Comparison of ENCODE assay signal across 22 cellular contexts in the genomic region with DNA sequence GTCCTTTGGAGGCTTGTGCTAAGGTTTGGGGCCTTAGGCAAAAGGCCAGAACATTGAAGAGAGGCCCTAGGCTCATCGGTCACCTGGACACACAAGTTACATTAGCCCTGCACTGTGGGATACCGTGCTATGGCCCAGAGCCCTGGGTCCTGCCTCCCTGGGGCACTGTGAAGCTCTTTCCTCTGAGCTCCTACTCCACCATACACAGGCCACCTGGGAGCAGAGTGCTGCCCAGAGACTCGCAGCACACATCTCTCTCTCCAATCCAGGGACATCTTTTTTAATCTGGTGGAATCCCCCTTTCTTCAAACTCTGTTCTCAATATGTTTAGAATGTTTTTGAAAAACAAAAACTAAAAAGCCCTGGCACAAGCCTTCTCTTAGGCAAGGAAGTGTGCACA.
DNase-seq lines count a peak whose midpoint lies in the region; ATAC-seq, FAIRE-seq and TF ChIP-seq lines count a peak whose summit lies in the region.
"Had no signal": no experiment of that assay in that cellular context is flagged by ENCODE, and none has a peak within 500 bp of the region (broad histone marks: within the 10 kb centered on the region; RNA-seq: fewer than 3 reads in every experiment).

No MANE protein-coding gene starts in this region.

- no peaks in the 10 kb centered on the region for H3K36me3 ChIP-seq in GM23338 (ENCODE audit: insufficient read depth)
- H3K36me3 ChIP-seq: BE2C, HAP-1, MG63 had no signal

- no peak overlapping the region for H2AFZ ChIP-seq in GM23338

- H3K36me3 Mint-ChIP-seq in GM23338 (ENCODE audit: low read depth) (peaks cover 9% of the 10 kb centered on the region), IgD-negative memory B cell (peaks cover 12% of the 10 kb centered on the region), memory B cell (peaks cover 44% of the 10 kb centered on the region)

- no peaks in the 10 kb centered on the region for H3K9me3 Mint-ChIP-seq in GM23338
- H3K9me3 Mint-ChIP-seq in IgD-negative memory B cell: peaks cover 0 to 1% (median 0%) of the 10 kb centered on the region in 3 donors
- H3K9me3 Mint-ChIP-seq in memory B cell: no peaks in the 10 kb centered on the region

- H4K20me1 ChIP-seq in GM23338 (replicated peaks; ENCODE audit: insufficient read depth): no peaks in the 10 kb centered on the region

- TF ChIP-seq POLR2A in H54 (IDR thresholded peaks at IDR 0.05; ENCODE audit: low read depth, low read length): no peak

- H3K4me2 ChIP-seq in GM23338: no peak overlapping the region
- H3K4me2 ChIP-seq: SK-N-SH had no signal

- H3K79me2 ChIP-seq in GM23338 (replicated peaks; ENCODE audit: insufficient read depth): 0 out of 2 replicates have a peak, but pooled peaks cover 6% of the 10 kb centered on the region

- peaks cover 4% of the 10 kb centered on the region; the same call in 1 of the 2 replicates for H3K4me1 ChIP-seq in GM23338 (ENCODE audit: insufficient read depth)
- H3K4me1 ChIP-seq: HAP-1 had no signal

- H3K27ac ChIP-seq in GM23338 (ENCODE audit: low read depth): no peak overlapping the region

- H3K4me3 Mint-ChIP-seq in GM23338 (no peak overlapping the region), IgD-negative memory B cell (peak overlapping the region in 1 of 4 donors; percentile 63), memory B cell (no peak overlapping the region)

- peak; percentile 62 for ATAC-seq in GM23338
- peak; percentile 53 for ATAC-seq in memory B cell (ENCODE audit: low read depth)
- ATAC-seq: PC-3 had no signal

- DNase-seq in GM12865 (ENCODE audit: low read depth) (peak; percentile 35), GM23338 (ENCODE audit: low spot score) (no peak), memory B cell (ENCODE audit: low spot score in 2 of 2) (no peak), H54 (ENCODE audit: insufficient read length, low spot score) (no peak), NCI-H524 treated with DMSO at 0.1 percent for 48 hours (lab: John Stamatoyannopoulos, UW) (no peak), LoVo (ENCODE audit: low spot score) (no peak)
- DNase-seq: BE2C, DMS53, GF-D8, MG63, NCI-H1417 treated with DMSO at 0.1 percent for 48 hours, NCI-H2029, NCI-H2227 treated with DMSO at 0.1 percent for 48 hours, NCI-H510A, PC-3, SIG-M5, SK-N-SH, T-helper 2 cell had no signal

- TF ChIP-seq CTCF in GM12865 (IDR thresholded peaks at IDR 0.05; ENCODE audit: insufficient read depth, low read depth, low read length, missing control alignments) (no peak), GM23338 (conservative IDR thresholded peaks at IDR 0.05; ENCODE audit: low read depth in 2 of 2) (no peak)

- peaks cover 12% of the 10 kb centered on the region for H3K9me2 ChIP-seq in GM23338 (ENCODE audit: insufficient read depth)
- H3K9me2 ChIP-seq: SK-N-SH had no signal

- FAIRE-seq in H54 (lab: Jason Lieb, UNC): no peak
- FAIRE-seq: D721Med, HTR-8/SVneo had no signal

- peaks cover 2% of the 10 kb centered on the region for H3K27me3 Mint-ChIP-seq in GM23338 (ENCODE audit: insufficient read depth, low read depth, poor library complexity)
- H3K27me3 Mint-ChIP-seq in IgD-negative memory B cell: no peaks in the 10 kb centered on the region
- H3K27me3 Mint-ChIP-seq in memory B cell: no peaks in the 10 kb centered on the region

- H3K27ac Mint-ChIP-seq in GM23338 (0 out of 2 replicates have a peak overlapping the region, but pooled peaks have one; percentile 22), IgD-negative memory B cell (peak overlapping the region in 2 of 3 donors; percentile 11 to 41), memory B cell (peak overlapping the region; percentile 60)

- H3K4me1 Mint-ChIP-seq in GM23338 (peaks cover 32% of the 10 kb centered on the region), IgD-negative memory B cell (peaks cover 25 to 40% (median 37%) of the 10 kb centered on the region in 3 donors), memory B cell (peaks cover 43% of the 10 kb centered on the region)

- H3K4me3 ChIP-seq in GM12865 (ENCODE audit: low read depth, low read length) (no peak overlapping the region), GM23338 (no peak overlapping the region)
- H3K4me3 ChIP-seq: HAP-1, MG63 had no signal

- H3F3A ChIP-seq in GM23338 (replicated peaks; ENCODE audit: low read depth): no peaks in the 10 kb centered on the region

- no peaks in the 10 kb centered on the region for H3K27me3 ChIP-seq in GM23338 (ENCODE audit: insufficient read depth)
- H3K27me3 ChIP-seq: BE2C, MG63 had no signal

TF ChIP-seq in GM23338, 12 proteins besides CTCF, POLR2A, EP300 and RAD21 (continues in another document):
- TF ChIP-seq ZNF331 (CRISPR knock-in tag; IDR thresholded peaks at IDR 0.05; ENCODE audit: low read depth) (no peak), NANOG (IDR thresholded peaks at IDR 0.05; ENCODE audit: borderline replicate concordance) (no peak), POLR2AphosphoS5 (IDR thresholded peaks at IDR 0.05; ENCODE audit: low read depth) (no peak), ZNF114 (CRISPR knock-in tag; IDR thresholded peaks at IDR 0.05) (no peak), STAT1 (IDR thresholded peaks at IDR 0.05; ENCODE audit: unreplicated experiment) (no peak), EZH2phosphoT487 (IDR thresholded peaks at IDR 0.05; ENCODE audit: unreplicated experiment) (no peak)
- TF ChIP-seq, protein P1, sequence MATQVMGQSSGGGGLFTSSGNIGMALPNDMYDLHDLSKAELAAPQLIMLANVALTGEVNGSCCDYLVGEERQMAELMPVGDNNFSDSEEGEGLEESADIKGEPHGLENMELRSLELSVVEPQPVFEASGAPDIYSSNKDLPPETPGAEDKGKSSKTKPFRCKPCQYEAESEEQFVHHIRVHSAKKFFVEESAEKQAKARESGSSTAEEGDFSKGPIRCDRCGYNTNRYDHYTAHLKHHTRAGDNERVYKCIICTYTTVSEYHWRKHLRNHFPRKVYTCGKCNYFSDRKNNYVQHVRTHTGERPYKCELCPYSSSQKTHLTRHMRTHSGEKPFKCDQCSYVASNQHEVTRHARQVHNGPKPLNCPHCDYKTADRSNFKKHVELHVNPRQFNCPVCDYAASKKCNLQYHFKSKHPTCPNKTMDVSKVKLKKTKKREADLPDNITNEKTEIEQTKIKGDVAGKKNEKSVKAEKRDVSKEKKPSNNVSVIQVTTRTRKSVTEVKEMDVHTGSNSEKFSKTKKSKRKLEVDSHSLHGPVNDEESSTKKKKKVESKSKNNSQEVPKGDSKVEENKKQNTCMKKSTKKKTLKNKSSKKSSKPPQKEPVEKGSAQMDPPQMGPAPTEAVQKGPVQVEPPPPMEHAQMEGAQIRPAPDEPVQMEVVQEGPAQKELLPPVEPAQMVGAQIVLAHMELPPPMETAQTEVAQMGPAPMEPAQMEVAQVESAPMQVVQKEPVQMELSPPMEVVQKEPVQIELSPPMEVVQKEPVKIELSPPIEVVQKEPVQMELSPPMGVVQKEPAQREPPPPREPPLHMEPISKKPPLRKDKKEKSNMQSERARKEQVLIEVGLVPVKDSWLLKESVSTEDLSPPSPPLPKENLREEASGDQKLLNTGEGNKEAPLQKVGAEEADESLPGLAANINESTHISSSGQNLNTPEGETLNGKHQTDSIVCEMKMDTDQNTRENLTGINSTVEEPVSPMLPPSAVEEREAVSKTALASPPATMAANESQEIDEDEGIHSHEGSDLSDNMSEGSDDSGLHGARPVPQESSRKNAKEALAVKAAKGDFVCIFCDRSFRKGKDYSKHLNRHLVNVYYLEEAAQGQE (IDR thresholded peaks at IDR 0.05; ENCODE audit: unreplicated experiment): no peak
- TF ChIP-seq, protein P2, sequence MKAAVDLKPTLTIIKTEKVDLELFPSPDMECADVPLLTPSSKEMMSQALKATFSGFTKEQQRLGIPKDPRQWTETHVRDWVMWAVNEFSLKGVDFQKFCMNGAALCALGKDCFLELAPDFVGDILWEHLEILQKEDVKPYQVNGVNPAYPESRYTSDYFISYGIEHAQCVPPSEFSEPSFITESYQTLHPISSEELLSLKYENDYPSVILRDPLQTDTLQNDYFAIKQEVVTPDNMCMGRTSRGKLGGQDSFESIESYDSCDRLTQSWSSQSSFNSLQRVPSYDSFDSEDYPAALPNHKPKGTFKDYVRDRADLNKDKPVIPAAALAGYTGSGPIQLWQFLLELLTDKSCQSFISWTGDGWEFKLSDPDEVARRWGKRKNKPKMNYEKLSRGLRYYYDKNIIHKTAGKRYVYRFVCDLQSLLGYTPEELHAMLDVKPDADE (IDR thresholded peaks at IDR 0.05): no peak
